ENCODE assay signal across 1 cellular context in genomic region chr6:156760377-156760776, GRCh38.
A peak's percentile ranks its signal among the peaks of the same experiment; 100 is the strongest.
TF ChIP-seq lines count a peak whose summit lies in the region.

No MANE protein-coding gene starts in this region.

TF ChIP-seq in GM12878, 131 proteins besides CTCF, POLR2A, EP300 and RAD21:
- TF ChIP-seq CREB1 (IDR thresholded peaks at IDR 0.05; ENCODE audit: low read depth) (no peak), KAT2A (conservative IDR thresholded peaks at IDR 0.05; ENCODE audit: control insufficient read depth, low read depth, low read length) (no peak), RUNX3 (IDR thresholded peaks at IDR 0.05; ENCODE audit: low read length) (peak; percentile 49)
